8 cellular contexts compared by ENCODE assay signal in genomic region chr12:132189378-132190011, GRCh38. TPM values are rescaled to one million over a fixed set of nuclear protein-coding genes. Genes with fewer than 3 reads are reported as not detected.
A peak's percentile ranks its signal among the peaks of the same experiment; 100 is the strongest.
DNase-seq lines count a peak whose midpoint lies in the region; ATAC-seq and TF ChIP-seq lines count a peak whose summit lies in the region.

No MANE protein-coding gene starts in this region.

- peaks cover 21% of the 10 kb centered on the region for H3K4me1 ChIP-seq in A673 (ENCODE audit: insufficient read depth, low read length, poor library complexity, severe bottlenecking)
- H3K4me1 ChIP-seq in duodenal mucosa (ENCODE audit: control insufficient read depth in 1 of 2, insufficient read depth in 2 of 2, low read length in 2 of 2): peaks cover 11 to 15% of the 10 kb centered on the region in 2 donors
- H3K4me1 ChIP-seq in lung (ENCODE audit: control insufficient read depth in 2 of 2, insufficient read depth in 2 of 2, low read length in 2 of 2): peaks cover 0 to 6% of the 10 kb centered on the region in 2 donors

- WGBS in lung, 2 donors: 0% methylated on average over 39 to 69 of the region's 69 CpGs

- peak; percentile 94 for DNase-seq in A673 (ENCODE audit: low spot score)
- peak; percentile 83 for DNase-seq in NCI-H345 (lab: John Stamatoyannopoulos, UW)
- peak; percentile 91 to 93 for DNase-seq in activated CD4-positive, alpha-beta T cell treated with anti-CD3 and anti-CD28 coated beads, Interleukin-2, amount 50 U/mL, for 4 hours
- peak; percentile 90 for DNase-seq in lung (ENCODE audit: low spot score)
- peak; percentile 86 to 91 for DNase-seq in stimulated activated CD4-positive, alpha-beta T cell treated with anti-CD3 and anti-CD28 coated beads, Interleukin-4, amount 100 ng/mL, for 48 hours (ENCODE audit: low read depth in 2 of 2)

- POLR2A ChIA-PET in A673 (lab: Charles Lee; ENCODE audit: low non-redundant PET): no interaction called here

- H3K36me3 ChIP-seq in A673 (ENCODE audit: insufficient read depth, low read length, poor library complexity, severe bottlenecking) (no peaks in the 10 kb centered on the region), duodenal mucosa (ENCODE audit: control insufficient read depth in 1 of 2, insufficient read depth in 2 of 2, low read length in 2 of 2) (no peaks in the 10 kb centered on the region), lung (ENCODE audit: control insufficient read depth in 2 of 2, insufficient read depth in 2 of 2, low read length in 2 of 2) (no peaks in the 10 kb centered on the region)

- peak; percentile 71 for ATAC-seq in GM18508 (IDR thresholded peaks at IDR 0.05; ENCODE audit: insufficient read depth, unreplicated experiment)
- peak; percentile 83 for ATAC-seq in HG03045 (IDR thresholded peaks at IDR 0.05; ENCODE audit: unreplicated experiment)
- peak; percentile 94 for ATAC-seq in lung (ENCODE audit: insufficient read depth, low FRiP score)

- H3K9me3 ChIP-seq in A673 (ENCODE audit: low read depth, low read length, poor library complexity, severe bottlenecking) (peaks cover 7% of the 10 kb centered on the region), duodenal mucosa (ENCODE audit: control insufficient read depth in 1 of 2, low read length in 2 of 2) (peaks cover 6 to 9% of the 10 kb centered on the region in 2 donors), lung (ENCODE audit: control insufficient read depth in 2 of 2, insufficient read depth in 1 of 2, low read length in 1 of 2) (peaks cover 0 to 21% of the 10 kb centered on the region in 2 donors)

- H3K27me3 ChIP-seq in A673 (replicated peaks; ENCODE audit: insufficient read depth, low read depth, low read length, poor library complexity): no peaks in the 10 kb centered on the region
- H3K27me3 ChIP-seq in duodenal mucosa (ENCODE audit: control insufficient read depth in 1 of 2, insufficient read depth in 2 of 2, low read length in 2 of 2): no peaks in the 10 kb centered on the region
- no peaks in the 10 kb centered on the region for H3K27me3 ChIP-seq in lung (ENCODE audit: control insufficient read depth, insufficient read depth)

- BruUV-seq in A673 (replicated peaks; lab: Mats Ljungman, UMichigan): no TSS peak

- CTCF ChIA-PET in A673 (lab: Charles Lee): no interaction called here

- intact Hi-C loops in A673 (cut with micrococcal nuclease; ENCODE audit: unreplicated experiment): no loop called here

- H3K9ac ChIP-seq in duodenal mucosa (ENCODE audit: low read depth in 1 of 2, low read length in 2 of 2): peak overlapping the region; percentile 57 to 59

- H3K27ac ChIP-seq in A673 (ENCODE audit: low read depth, low read length, poor library complexity, severe bottlenecking) (peak overlapping the region; percentile 46), duodenal mucosa (ENCODE audit: low read depth, low read length) (peak overlapping the region; percentile 44), lung (ENCODE audit: low read depth in 1 of 2, low read length in 1 of 2) (peak overlapping the region; percentile 3 to 85)

- TF ChIP-seq CTCF in A673 (conservative IDR thresholded peaks at IDR 0.05; ENCODE audit: low read depth, low read length) (no peak), lung (IDR thresholded peaks at IDR 0.05; ENCODE audit: control extremely low read depth, extremely low read depth) (no peak)

- H3K4me3 ChIP-seq in A673 (ENCODE audit: low read depth, low read length, poor library complexity, severe bottlenecking): peak overlapping the region; percentile 54
- peak overlapping the region; percentile 65 to 78 for H3K4me3 ChIP-seq in duodenal mucosa (ENCODE audit: low read depth in 1 of 2, low read length in 2 of 2)
- H3K4me3 ChIP-seq in lung: peak overlapping the region; percentile 47

RNA-seq across cellular contexts. Expression of gene NOC4L, which starts 45.2 kb away (rescaled TPM):
- total RNA-seq in A673 (2021) (43.0 and 46.9 TPM in 2 replicates), lung (10 to 100 TPM in 1 of 2 donors, 1 to 10 TPM in 1; 6.3 to 25.9 TPM)
- 10 to 100 TPM; 25.8 to 27.8 TPM for polyA plus RNA-seq in lung

RNA-seq across cellular contexts. Expression of gene DDX51, which starts 45.4 kb away (rescaled TPM):
- 35.4 and 38.9 TPM in 2 replicates for total RNA-seq in A673 (2021)
- total RNA-seq in lung: 10 to 100 TPM; 15.0 to 18.9 TPM
- 10 to 100 TPM; 15.5 to 25.9 TPM for polyA plus RNA-seq in lung

Comparison
In these comparisons a context has a peak if more than half of its experiments do, and no peak if none do; other contexts are left out.
1. Peak in every context shown above with its lines: DNase-seq, ATAC-seq, H3K4me3 ChIP-seq and H3K27ac ChIP-seq.